Comparison of ENCODE assay signal across 22 cellular contexts in the genomic region with DNA sequence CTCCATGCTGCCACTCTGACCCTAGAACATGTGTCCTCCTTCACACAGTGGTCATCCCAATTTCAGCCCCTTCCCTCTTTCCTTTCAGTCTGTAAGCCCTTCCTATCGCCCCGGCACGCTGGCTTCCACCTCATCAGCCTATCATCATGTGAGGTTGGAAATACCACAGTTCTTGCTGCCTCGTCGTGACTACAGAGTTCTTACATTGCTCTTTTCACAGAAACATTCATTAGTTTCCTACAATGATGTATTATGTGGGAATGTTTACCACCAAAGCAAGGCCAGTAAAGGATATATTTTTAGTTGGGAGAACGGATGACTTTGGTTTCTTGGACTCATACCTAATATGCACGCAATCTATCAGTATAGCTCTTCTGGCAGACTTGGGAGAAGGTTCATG.
DNase-seq lines count a peak whose midpoint lies in the region; ATAC-seq and TF ChIP-seq lines count a peak whose summit lies in the region.
"Had no signal": no experiment of that assay in that cellular context is flagged by ENCODE, and none has a peak within 500 bp of the region (broad histone marks: within the 10 kb centered on the region; RNA-seq: fewer than 3 reads in every experiment).

No MANE protein-coding gene starts in this region.

- no peaks in the 10 kb centered on the region for H4K20me1 ChIP-seq in osteoblast (ENCODE audit: insufficient read depth, low read length)
- H4K20me1 ChIP-seq: BLaER1 had no signal

- no peak overlapping the region for H3K4me2 ChIP-seq in osteoblast (ENCODE audit: insufficient read depth, low read length)
- H3K4me2 ChIP-seq: BLaER1 had no signal

- H3K4me1 ChIP-seq in osteoblast (ENCODE audit: insufficient read depth, low read length): peaks cover 3% of the 10 kb centered on the region
- H3K4me1 ChIP-seq: BE2C, BLaER1 had no signal

- no peak for ATAC-seq in HG03520 (IDR thresholded peaks at IDR 0.05; ENCODE audit: unreplicated experiment)

- no peaks in the 10 kb centered on the region for H3K79me2 ChIP-seq in osteoblast (ENCODE audit: insufficient read depth, low read length)

- H3K36me3 ChIP-seq in osteoblast (ENCODE audit: insufficient read depth, low read length): no peaks in the 10 kb centered on the region
- H3K36me3 ChIP-seq: BE2C, BLaER1 had no signal

- H3K9me3 ChIP-seq in osteoblast (ENCODE audit: low read depth, low read length): no peaks in the 10 kb centered on the region
- H3K9me3 ChIP-seq: BE2C, BLaER1 had no signal

- TF ChIP-seq CTCF in fibroblast of the aortic adventitia (IDR thresholded peaks at IDR 0.05; ENCODE audit: insufficient read depth, low read length) (no peak), osteoblast (IDR thresholded peaks at IDR 0.05; ENCODE audit: extremely low read depth, low read depth, low read length) (no peak), foreskin fibroblast (IDR thresholded peaks at IDR 0.05; ENCODE audit: low read depth, low read length) (no peak)

- H3K4me3 ChIP-seq in fibroblast of the aortic adventitia (ENCODE audit: low read depth, low read length): no peak overlapping the region
- no peak overlapping the region for H3K4me3 ChIP-seq in osteoblast (ENCODE audit: insufficient read depth, low read length)
- no peak overlapping the region for H3K4me3 ChIP-seq in foreskin fibroblast (ENCODE audit: low read depth in 1 of 2, low read length in 2 of 2)
- H3K4me3 ChIP-seq: BLaER1 had no signal

- peak; percentile 31 for DNase-seq in fibroblast of gingiva (ENCODE audit: low read depth)
- peak; percentile 17 for DNase-seq in fibroblast of the aortic adventitia (ENCODE audit: low read depth)
- DNase-seq in osteoblast (ENCODE audit: insufficient read length, low spot score, missing footprints): no peak
- no peak for DNase-seq in NCI-H128 (lab: John Stamatoyannopoulos, UW; ENCODE audit: unreplicated experiment)
- DNase-seq in middle frontal gyrus (ENCODE audit: extremely low spot score, low spot score): no peak
- no peak for DNase-seq in foreskin fibroblast
- DNase-seq: 8988T; ACHN; BE2C; C1 segment of cervical spinal cord; CD4-positive, alpha-beta memory T cell; CD4-positive, CD25-positive, alpha-beta regulatory T cell; CD8-positive, alpha-beta memory T cell; COR-L47; DMS 273 treated with DMSO at 0.1 percent for 48 hours; DMS153; DMS53; DMS79; DND-41; GF-D8 had no signal

- no peaks in the 10 kb centered on the region for H3K27me3 ChIP-seq in osteoblast (ENCODE audit: insufficient read depth, low read length)
- H3K27me3 ChIP-seq: BE2C, BLaER1 had no signal

- peak overlapping the region; percentile 4 for H2AFZ ChIP-seq in osteoblast (ENCODE audit: low read length)

- no peak overlapping the region for H3K27ac ChIP-seq in osteoblast (ENCODE audit: low read depth, low read length)
- H3K27ac ChIP-seq: BLaER1 had no signal

Comparison
In these comparisons a context has a peak if more than half of its experiments do, and no peak if none do; other contexts are left out.
1. DNase-seq: peak in fibroblast of gingiva (single experiment) and fibroblast of the aortic adventitia (single experiment); none in osteoblast (single experiment), NCI-H128 (single experiment), middle frontal gyrus (single experiment) and foreskin fibroblast (0 of 2).